ENCODE assay signal across 2 cellular contexts in the genomic region with DNA sequence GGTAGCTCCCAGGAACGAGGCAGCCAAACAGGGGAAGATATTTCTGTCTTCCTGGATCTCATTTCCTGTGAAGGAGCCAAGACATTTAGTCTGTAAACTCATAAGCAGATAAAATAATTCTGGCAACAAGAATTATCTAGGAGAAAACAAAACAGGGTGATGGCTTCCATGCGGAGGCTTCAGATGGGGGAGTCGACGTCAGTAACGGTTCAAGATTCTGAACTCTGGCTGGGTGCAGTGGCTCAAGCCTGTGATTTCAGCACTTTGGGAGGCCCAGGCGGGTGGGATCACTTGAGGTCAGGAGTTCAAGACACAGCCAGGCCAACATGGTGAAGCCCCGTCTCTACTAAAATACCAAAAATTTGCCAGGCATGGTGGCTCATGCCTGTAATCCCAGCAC.
TF ChIP-seq lines count a peak whose summit lies in the region.

No MANE protein-coding gene starts in this region.

TF ChIP-seq in GM12891, 5 proteins besides CTCF, POLR2A, EP300 and RAD21:
- TF ChIP-seq POLR2AphosphoS5 (IDR thresholded peaks at IDR 0.05; ENCODE audit: low read depth, low read length) (no peak), POU2F2 (IDR thresholded peaks at IDR 0.05; ENCODE audit: low read depth, low read length) (no peak), SPI1 (IDR thresholded peaks at IDR 0.05; ENCODE audit: low read depth, low read length) (no peak), TAF1 (IDR thresholded peaks at IDR 0.05; ENCODE audit: low read depth, low read length) (no peak), PAX5 (IDR thresholded peaks at IDR 0.05; ENCODE audit: insufficient read depth, low read length, severe bottlenecking) (no peak)

TF ChIP-seq in GM12878, 131 proteins besides CTCF, POLR2A, EP300 and RAD21:
- TF ChIP-seq, protein P1, sequence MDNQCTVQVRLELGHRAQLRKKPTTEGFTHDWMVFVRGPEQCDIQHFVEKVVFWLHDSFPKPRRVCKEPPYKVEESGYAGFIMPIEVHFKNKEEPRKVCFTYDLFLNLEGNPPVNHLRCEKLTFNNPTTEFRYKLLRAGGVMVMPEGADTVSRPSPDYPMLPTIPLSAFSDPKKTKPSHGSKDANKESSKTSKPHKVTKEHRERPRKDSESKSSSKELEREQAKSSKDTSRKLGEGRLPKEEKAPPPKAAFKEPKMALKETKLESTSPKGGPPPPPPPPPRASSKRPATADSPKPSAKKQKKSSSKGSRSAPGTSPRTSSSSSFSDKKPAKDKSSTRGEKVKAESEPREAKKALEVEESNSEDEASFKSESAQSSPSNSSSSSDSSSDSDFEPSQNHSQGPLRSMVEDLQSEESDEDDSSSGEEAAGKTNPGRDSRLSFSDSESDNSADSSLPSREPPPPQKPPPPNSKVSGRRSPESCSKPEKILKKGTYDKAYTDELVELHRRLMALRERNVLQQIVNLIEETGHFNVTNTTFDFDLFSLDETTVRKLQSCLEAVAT (IDR thresholded peaks at IDR 0.05) = peak; percentile 93
- TF ChIP-seq MTA3 (IDR thresholded peaks at IDR 0.05; ENCODE audit: borderline replicate concordance, low read length) = no peak
